In the genomic region with DNA sequence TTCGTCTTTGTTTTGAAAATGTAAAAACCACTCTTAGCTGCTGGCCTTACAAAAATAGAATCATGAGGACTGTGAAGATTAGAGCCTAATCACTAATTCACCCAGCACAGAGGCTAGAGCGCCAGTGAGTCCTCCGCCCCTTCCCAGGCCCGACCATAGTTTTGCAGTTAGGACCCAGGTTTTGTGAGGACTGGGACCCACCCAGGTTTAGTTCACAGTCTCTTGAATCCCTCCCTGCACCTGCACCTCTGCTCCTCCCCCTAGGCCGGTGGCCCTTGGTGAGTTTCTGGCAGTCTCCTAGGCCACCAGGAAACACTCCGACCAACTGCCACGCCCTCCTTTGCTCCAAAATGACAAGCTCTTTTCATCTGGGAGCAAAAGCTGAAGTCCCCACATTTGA, we compare ENCODE assay signal across 8 cellular contexts.
A peak's percentile ranks its signal among the peaks of the same experiment; 100 is the strongest.
DNase-seq lines count a peak whose midpoint lies in the region; ATAC-seq and TF ChIP-seq lines count a peak whose summit lies in the region.

No MANE protein-coding gene starts in this region.

- ATAC-seq in GM18873 (IDR thresholded peaks at IDR 0.05; ENCODE audit: low FRiP score, unreplicated experiment) (peak; percentile 45), HG03442 (IDR thresholded peaks at IDR 0.05; ENCODE audit: unreplicated experiment) (peak; percentile 31), HG02970 (IDR thresholded peaks at IDR 0.05; ENCODE audit: low FRiP score, unreplicated experiment) (no peak)

- peak overlapping the region; percentile 85 to 93 (median 90) for H3K4me3 Mint-ChIP-seq in CD4-positive, alpha-beta memory T cell

- CTCF ChIA-PET in CD4-positive, alpha-beta memory T cell (lab: Charles Lee; ENCODE audit: partially characterized antibody): interaction anchor here (0.5 to 1.6 kb wide), 4 partner anchors 28 to 189 kb away, joined by 3 to 4 read pairs (median 3); no protein-coding TSS in a partner anchor

- no peak for TF ChIP-seq POLR2A in erythroblast (IDR thresholded peaks at IDR 0.05; ENCODE audit: low read length)

- DNase-seq in CD4-positive, alpha-beta memory T cell: peak in 1 of 5 donors; percentile 1
- DNase-seq in SW480 (ENCODE audit: low spot score): peak; percentile 57
- peak; percentile 75 to 77 for DNase-seq in erythroblast (lab: John Stamatoyannopoulos, UW)
- DNase-seq in myocyte (ENCODE audit: low read depth): peak; percentile 58
- DNase-seq in DMS114 treated with DMSO at 0.1 percent for 48 hours (lab: John Stamatoyannopoulos, UW; ENCODE audit: unreplicated experiment): no peak

- intact Hi-C loops in CD4-positive, alpha-beta memory T cell (cut with micrococcal nuclease): loop anchor here (2.0 kb wide), 1 partner anchor 282 kb away; a partner anchor contains a TSS

- no peaks in the 10 kb centered on the region for H3K9me3 Mint-ChIP-seq in CD4-positive, alpha-beta memory T cell

- H3K4me3 ChIP-seq in CD4-positive, alpha-beta memory T cell (ENCODE audit: low read length in 2 of 2): peak overlapping the region; percentile 59 to 74

- H3K36me3 ChIP-seq in CD4-positive, alpha-beta memory T cell (ENCODE audit: insufficient read depth, low read length): no peaks in the 10 kb centered on the region

- peaks cover 6 to 16% (median 10%) of the 10 kb centered on the region in 4 donors for H3K4me1 Mint-ChIP-seq in CD4-positive, alpha-beta memory T cell

- H3K9me3 ChIP-seq in CD4-positive, alpha-beta memory T cell (ENCODE audit: control insufficient read depth in 1 of 2, low read length in 2 of 2): no peaks in the 10 kb centered on the region

- POLR2A ChIA-PET in CD4-positive, alpha-beta memory T cell (lab: Charles Lee; ENCODE audit: partially characterized antibody): no interaction called here

- H3K4me1 ChIP-seq in CD4-positive, alpha-beta memory T cell (ENCODE audit: insufficient read depth, low read length): peaks cover 8% of the 10 kb centered on the region

- H3K27me3 Mint-ChIP-seq in CD4-positive, alpha-beta memory T cell: peaks cover 0 to 2% of the 10 kb centered on the region in 2 donors

- H3K27me3 ChIP-seq in CD4-positive, alpha-beta memory T cell (ENCODE audit: insufficient read depth, low read length): no peaks in the 10 kb centered on the region

- H3K36me3 Mint-ChIP-seq in CD4-positive, alpha-beta memory T cell: no peaks in the 10 kb centered on the region

- H3K27ac ChIP-seq in CD4-positive, alpha-beta memory T cell (ENCODE audit: low read depth, low read length): peak overlapping the region; percentile 18

- H3K27ac Mint-ChIP-seq in CD4-positive, alpha-beta memory T cell: peak overlapping the region in 4 of 7 donors; percentile 14 to 68 (median 22)
